ENCODE assay signal across 15 cellular contexts in the genomic region with DNA sequence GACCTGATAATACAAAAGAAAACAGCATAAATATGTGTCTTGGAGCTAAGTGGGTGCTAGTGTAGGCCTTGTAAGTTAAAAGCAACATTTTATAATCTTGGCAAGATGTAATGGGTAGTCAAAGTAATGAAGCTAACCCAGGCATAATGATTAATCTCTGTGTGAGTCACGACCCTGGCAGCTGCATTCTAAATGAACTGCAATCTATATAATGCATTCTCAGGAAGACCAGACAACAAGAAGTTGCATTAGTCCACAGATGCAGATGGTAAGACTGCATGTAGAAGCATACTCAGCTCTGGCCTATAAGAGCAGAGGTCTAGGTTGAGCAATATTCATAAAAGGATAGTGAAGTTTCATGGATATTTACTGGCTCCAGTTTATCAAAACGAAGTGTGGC.
A peak's percentile ranks its signal among the peaks of the same experiment; 100 is the strongest.
DNase-seq lines count a peak whose midpoint lies in the region; ATAC-seq, FAIRE-seq and TF ChIP-seq lines count a peak whose summit lies in the region.
"Had no signal": no experiment of that assay in that cellular context is flagged by ENCODE, and none has a peak within 500 bp of the region (broad histone marks: within the 10 kb centered on the region; RNA-seq: fewer than 3 reads in every experiment).

No MANE protein-coding gene starts in this region.

- no peak overlapping the region for H3K4me3 Mint-ChIP-seq in astrocyte (ENCODE audit: unreplicated experiment)
- H3K4me3 Mint-ChIP-seq: activated naive CD8-positive, alpha-beta T cell treated with anti-CD3 and anti-CD28 coated beads, Interleukin-2, amount 10 ng/mL, durations not matched to agents 7 days and 5 days had no signal

- DNase-seq in BE2C (peak; percentile 28), HTR-8/SVneo (ENCODE audit: insufficient read length, low spot score) (peak; percentile 24), astrocyte (ENCODE audit: low read depth) (peak; percentile 91), keratinocyte (ENCODE audit: low read depth, low spot score) (peak; percentile 36)
- DNase-seq: activated CD8-positive, alpha-beta memory T cell treated with anti-CD3 and anti-CD28 coated beads, Interleukin-2, amount 50 U/mL, for 4 hours; activated naive CD8-positive, alpha-beta T cell treated with anti-CD3 and anti-CD28 coated beads, Interleukin-2, amount 10 ng/mL, durations not matched to agents 7 days and 5 days; stimulated activated CD4-positive, alpha-beta T cell treated with anti-CD3 and anti-CD28 coated beads, Interleukin-1b, Interleukin-23, amount 100 ng/mL, for 48 hours; stimulated activated naive CD4-positive, alpha-beta T cell treated with Interleukin-2 at 50 U/mL for 16 hours had no signal

- no peak overlapping the region for H2AFZ ChIP-seq in astrocyte (ENCODE audit: low read depth, low read length)
- no peak overlapping the region for H2AFZ ChIP-seq in keratinocyte (ENCODE audit: control insufficient read depth, low read length)

- H3K9ac ChIP-seq in astrocyte (ENCODE audit: low read length) (no peak overlapping the region), keratinocyte (ENCODE audit: control insufficient read depth, extremely low read depth, insufficient read depth, low read length) (no peak overlapping the region)

- no peak for TF ChIP-seq CTCF in BE2C (IDR thresholded peaks at IDR 0.05; ENCODE audit: low read depth, low read length)
- no peak for TF ChIP-seq CTCF in astrocyte (IDR thresholded peaks at IDR 0.05; ENCODE audit: insufficient read depth, low read depth, low read length)
- no peak for TF ChIP-seq CTCF in keratinocyte (optimal IDR thresholded peaks at IDR 0.05 in 1 of 3, IDR thresholded peaks at IDR 0.05 in 1 of 3, conservative IDR thresholded peaks at IDR 0.05 in 1 of 3; ENCODE audit: extremely low read depth in 1 of 3, insufficient read depth in 2 of 3, low read length in 3 of 3)

- H3K4me1 ChIP-seq in BE2C (peaks cover 3% of the 10 kb centered on the region; the same call in 1 of the 2 replicates), astrocyte (ENCODE audit: insufficient read depth, low read length) (peaks cover 3% of the 10 kb centered on the region), keratinocyte (ENCODE audit: control insufficient read depth, extremely low read depth, insufficient read depth, low read length) (peaks cover 8% of the 10 kb centered on the region)

- no peaks in the 10 kb centered on the region for H3K9me1 ChIP-seq in keratinocyte (ENCODE audit: control insufficient read depth, extremely low read depth, insufficient read depth, low read length)

- dilution Hi-C loops in keratinocyte (cut with MboI; ENCODE audit: extremely low pct_ligation_motif_present, low sequenced_read_pairs) = no loop called here

- no peaks in the 10 kb centered on the region for H3K36me3 Mint-ChIP-seq in astrocyte (ENCODE audit: low read depth, unreplicated experiment)
- H3K36me3 Mint-ChIP-seq: activated naive CD8-positive, alpha-beta T cell treated with anti-CD3 and anti-CD28 coated beads, Interleukin-2, amount 10 ng/mL, durations not matched to agents 7 days and 5 days had no signal

- H3K4me3 ChIP-seq in BE2C (ENCODE audit: low read depth, low read length) = no peak overlapping the region
- no peak overlapping the region for H3K4me3 ChIP-seq in astrocyte (ENCODE audit: insufficient read depth, low read depth, low read length)
- no peak overlapping the region for H3K4me3 ChIP-seq in keratinocyte (ENCODE audit: control insufficient read depth in 2 of 3, extremely low read depth in 1 of 3, insufficient read depth in 2 of 3, low read depth in 1 of 3, low read length in 3 of 3)
- H3K4me3 ChIP-seq: K562 had no signal

- H3K27ac Mint-ChIP-seq in astrocyte (ENCODE audit: unreplicated experiment) = no peak overlapping the region
- H3K27ac Mint-ChIP-seq: activated naive CD8-positive, alpha-beta T cell treated with anti-CD3 and anti-CD28 coated beads, Interleukin-2, amount 10 ng/mL, durations not matched to agents 7 days and 5 days had no signal

- H3K9me3 Mint-ChIP-seq in astrocyte (ENCODE audit: unreplicated experiment) = no peaks in the 10 kb centered on the region
- H3K9me3 Mint-ChIP-seq: activated naive CD8-positive, alpha-beta T cell treated with anti-CD3 and anti-CD28 coated beads, Interleukin-2, amount 10 ng/mL, durations not matched to agents 7 days and 5 days had no signal

- H3K27me3 ChIP-seq in BE2C = no peaks in the 10 kb centered on the region
- H3K27me3 ChIP-seq in astrocyte (ENCODE audit: insufficient read depth, low read length) = no peaks in the 10 kb centered on the region
- H3K27me3 ChIP-seq in keratinocyte (ENCODE audit: control insufficient read depth, extremely low read depth, insufficient read depth, low read length) = no peaks in the 10 kb centered on the region

- H3K27ac ChIP-seq in astrocyte (ENCODE audit: low read depth, low read length) (no peak overlapping the region), keratinocyte (ENCODE audit: control insufficient read depth, insufficient read depth, low read length) (no peak overlapping the region)
- H3K27ac ChIP-seq: VCaP had no signal

- peak overlapping the region; percentile 21 for H3K4me2 ChIP-seq in astrocyte (ENCODE audit: low read length)
- H3K4me2 ChIP-seq in keratinocyte (ENCODE audit: control insufficient read depth, extremely low read depth, insufficient read depth, low read depth, low read length) = peak overlapping the region; percentile 45

- no peak for ATAC-seq in GM18519 (IDR thresholded peaks at IDR 0.05; ENCODE audit: low FRiP score, unreplicated experiment)
- no peak for ATAC-seq in HG03378 (IDR thresholded peaks at IDR 0.05; ENCODE audit: unreplicated experiment)
- no peak for ATAC-seq in HG03025 (IDR thresholded peaks at IDR 0.05; ENCODE audit: low FRiP score, unreplicated experiment)
- ATAC-seq in GM18909 (IDR thresholded peaks at IDR 0.05; ENCODE audit: poor library complexity, unreplicated experiment) = no peak
- ATAC-seq: K562 had no signal

- peaks cover 3% of the 10 kb centered on the region for H3K27me3 Mint-ChIP-seq in astrocyte (ENCODE audit: low read depth, unreplicated experiment)
- H3K27me3 Mint-ChIP-seq: activated naive CD8-positive, alpha-beta T cell treated with anti-CD3 and anti-CD28 coated beads, Interleukin-2, amount 10 ng/mL, durations not matched to agents 7 days and 5 days had no signal

- H3K79me2 ChIP-seq in astrocyte (ENCODE audit: insufficient read depth, low read length) (no peaks in the 10 kb centered on the region), keratinocyte (ENCODE audit: control insufficient read depth, insufficient read depth, low read length) (no peaks in the 10 kb centered on the region)

- FAIRE-seq in HTR-8/SVneo (lab: Jason Lieb, UNC) (peak; percentile 44), astrocyte (lab: Jason Lieb, UNC) (peak; percentile 58), keratinocyte (lab: Jason Lieb, UNC) (peak; percentile 86)
- FAIRE-seq: H1, K562 had no signal

- H4K20me1 ChIP-seq in astrocyte (ENCODE audit: insufficient read depth, low read length) = no peaks in the 10 kb centered on the region
- H4K20me1 ChIP-seq in keratinocyte (ENCODE audit: control insufficient read depth, extremely low read depth, insufficient read depth, low read length) = no peaks in the 10 kb centered on the region

- H3K9me3 ChIP-seq in BE2C (no peaks in the 10 kb centered on the region), astrocyte (ENCODE audit: insufficient read depth, low read depth, low read length) (no peaks in the 10 kb centered on the region), keratinocyte (ENCODE audit: control insufficient read depth, low read depth, low read length) (no peaks in the 10 kb centered on the region)

- H3K4me1 Mint-ChIP-seq in astrocyte (ENCODE audit: low read depth, unreplicated experiment) = peaks cover 7% of the 10 kb centered on the region
- H3K4me1 Mint-ChIP-seq: activated naive CD8-positive, alpha-beta T cell treated with anti-CD3 and anti-CD28 coated beads, Interleukin-2, amount 10 ng/mL, durations not matched to agents 7 days and 5 days had no signal

- H3K36me3 ChIP-seq in BE2C = no peaks in the 10 kb centered on the region
- no peaks in the 10 kb centered on the region for H3K36me3 ChIP-seq in astrocyte (ENCODE audit: insufficient read depth, low read length)
- no peaks in the 10 kb centered on the region for H3K36me3 ChIP-seq in keratinocyte (ENCODE audit: control insufficient read depth in 2 of 2, extremely low read depth in 1 of 2, insufficient read depth in 2 of 2, low read length in 2 of 2)

Comparison
In these comparisons a context has a peak if more than half of its experiments do, and no peak if none do; other contexts are left out.
1. DNase-seq: peak in every context shown above with its lines; median percentile 91 in astrocyte; 36 in keratinocyte; 28 in BE2C; 24 in HTR-8/SVneo.